ENCODE assay signal across 25 cellular contexts in the genomic region with DNA sequence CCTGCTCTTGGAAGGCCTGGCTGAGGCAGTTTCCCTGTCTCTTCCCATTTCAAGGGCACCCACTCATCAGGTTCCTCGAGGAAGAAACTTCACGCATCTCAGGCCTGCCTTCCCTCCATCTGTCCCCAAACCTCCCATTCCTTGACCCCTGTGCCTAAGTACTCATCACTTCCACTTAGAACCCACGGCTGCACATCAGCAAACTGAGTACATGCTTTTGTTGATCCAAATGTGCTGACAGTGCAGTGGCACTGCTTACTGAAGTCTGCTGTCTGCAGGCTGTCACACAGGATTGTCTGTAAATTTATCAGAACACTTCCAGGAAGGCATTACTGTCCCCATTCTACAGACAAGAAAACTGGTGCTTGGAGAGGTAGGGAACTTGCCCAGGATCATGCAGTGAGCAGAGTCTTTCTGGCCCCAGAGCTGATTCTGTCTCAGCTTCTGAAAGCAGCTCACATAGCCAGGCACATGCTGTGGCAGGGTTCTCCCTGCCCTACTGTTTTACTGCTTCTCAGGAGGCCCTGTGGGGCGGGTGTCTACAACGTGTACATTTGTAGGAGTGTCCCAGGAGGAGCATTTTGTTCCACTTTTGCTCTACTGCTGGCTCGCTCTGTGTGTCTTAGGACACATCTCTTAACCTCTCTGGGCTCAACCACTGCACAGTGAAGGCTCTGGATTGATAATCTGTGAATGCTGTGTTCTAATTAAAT.
"Had no signal": no experiment of that assay in that cellular context is flagged by ENCODE, and none has a peak within 500 bp of the region (broad histone marks: within the 10 kb centered on the region; RNA-seq: fewer than 3 reads in every experiment).

No MANE protein-coding gene starts in this region.

- H3K4me2 ChIP-seq: neural progenitor cell had no signal

- H3K4me3 ChIP-seq: dorsolateral prefrontal cortex, gastrocnemius medialis, lung, neural progenitor cell, psoas muscle, skin epidermis, spleen, testis, tibial artery, upper lobe of left lung, uterus had no signal

- FAIRE-seq: keratinocyte had no signal

- H2AFZ ChIP-seq: neural progenitor cell had no signal

- H3K9ac ChIP-seq: neural progenitor cell had no signal

- H3K4me1 ChIP-seq: gastrocnemius medialis, psoas muscle, uterus had no signal

- H3K9me3 ChIP-seq: gastrocnemius medialis, psoas muscle, spleen, testis, tibial artery, upper lobe of left lung, uterus had no signal

- ATAC-seq: esophagus mucosa; gastrocnemius medialis; left lobe of liver; stimulated activated memory B cell treated with anti-CD40 and anti-IgM and Interleukin-4, amounts not matched to agents 10 μg/mL and 1 μg/mL and 100 μg/mL, for 72 hours; stimulated activated naive CD8-positive, alpha-beta T cell treated with anti-CD3 and anti-CD28 coated beads, Interleukin-15, Interleukin-2, amounts not matched to agents 100 U/mL and 50 U/mL, for 24 hours had no signal

- H3K27ac ChIP-seq: epithelial cell of prostate, gastrocnemius medialis, neural progenitor cell, psoas muscle, skin epidermis, spleen, testis, tibial artery, upper lobe of left lung, uterus had no signal

- H3K36me3 ChIP-seq: neural progenitor cell, uterus had no signal

- H3K27me3 ChIP-seq: dorsolateral prefrontal cortex, gastrocnemius medialis, neural progenitor cell, spleen, testis, tibial artery, upper lobe of left lung, uterus had no signal

- DNase-seq: cortex of kidney; dorsolateral prefrontal cortex; effector CD4-positive, alpha-beta T cell; foreskin fibroblast; gastrocnemius medialis; head of caudate nucleus; naive B cell; posterior cingulate gyrus; psoas muscle; spleen; stimulated activated CD4-positive, alpha-beta T cell treated with anti-CD3 and anti-CD28 coated beads, Interleukin-4, amount 100 ng/mL, for 4 hours; stimulated activated naive CD8-positive, alpha-beta T cell treated with anti-CD3 and anti-CD28 coated beads, Interleukin-15, Interleukin-2, amounts not matched to agents 100 U/mL and 50 U/mL, for 24 hours; substantia nigra; tibial artery; upper lobe of left lung; uterus had no signal
